ENCODE assay signal across 15 cellular contexts in the genomic region with DNA sequence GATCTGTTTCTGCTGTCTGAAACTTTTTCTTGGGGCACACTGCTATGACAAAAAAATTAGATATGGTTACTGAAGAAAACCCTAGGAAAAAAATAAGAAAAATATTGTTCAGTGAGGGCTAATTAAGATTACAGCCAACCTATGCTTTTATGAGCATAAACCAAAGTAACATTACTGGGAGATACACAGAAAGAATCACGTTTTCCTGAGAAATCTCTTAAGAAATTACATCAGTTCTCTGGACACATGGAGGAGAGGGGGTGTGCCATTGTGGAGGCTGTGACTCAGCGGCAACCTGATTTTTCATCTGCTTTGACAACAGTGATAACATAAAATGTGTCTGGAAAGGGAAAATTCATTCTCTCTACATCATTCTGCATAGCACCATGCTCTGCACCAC. TPM values are rescaled to one million over a fixed set of nuclear protein-coding genes. Genes with fewer than 3 reads are reported as not detected.
DNase-seq lines count a peak whose midpoint lies in the region; ATAC-seq and TF ChIP-seq lines count a peak whose summit lies in the region.
"Had no signal": no experiment of that assay in that cellular context is flagged by ENCODE, and none has a peak within 500 bp of the region (broad histone marks: within the 10 kb centered on the region; RNA-seq: fewer than 3 reads in every experiment).

No MANE protein-coding gene starts in this region.

- H4K5ac ChIP-seq in IMR-90 (ENCODE audit: low read depth, low read length) = no peak overlapping the region

- TF ChIP-seq EP300 in transverse colon (IDR thresholded peaks at IDR 0.05; ENCODE audit: low read depth) = no peak

- peak; percentile 84 for ATAC-seq in IMR-90 (ENCODE audit: low read depth)
- ATAC-seq: stimulated activated effector memory CD8-positive, alpha-beta T cell treated with anti-CD3 and anti-CD28 coated beads, Interleukin-12 subunit alpha, Interleukin-12 subunit beta, amount 100 ng/mL, for 72 hours had no signal

- H2AK5ac ChIP-seq in IMR-90 (ENCODE audit: low read depth, low read length) = peak overlapping the region; percentile 23

- TF ChIP-seq POLR2A in IMR-90 (IDR thresholded peaks at IDR 0.05; ENCODE audit: low read depth, low read length) (no peak), transverse colon (IDR thresholded peaks at IDR 0.05) (no peak)

- peaks cover 8% of the 10 kb centered on the region for H3K4me1 Mint-ChIP-seq in type B pancreatic cell (ENCODE audit: unreplicated experiment)
- peaks cover 28% of the 10 kb centered on the region for H3K4me1 Mint-ChIP-seq in CD14-positive monocyte

- H3K27me3 Mint-ChIP-seq in type B pancreatic cell = no peaks in the 10 kb centered on the region
- H3K27me3 Mint-ChIP-seq in CD14-positive monocyte (ENCODE audit: low read depth in 3 of 3) = peaks cover 0 to 2% (median 2%) of the 10 kb centered on the region in 3 donors

- dilution Hi-C loops in IMR-90 (cut with HindIII; ENCODE audit: low sequenced_read_pairs, unreplicated experiment) = no loop called here

- CTCF ChIA-PET in IMR-90 (lab: Yijun Ruan, JAX) = no interaction called here

- no peak overlapping the region for H3K56ac ChIP-seq in IMR-90 (ENCODE audit: extremely low read depth, insufficient read depth, low read length)

- H3K36me3 ChIP-seq in IMR-90 (ENCODE audit: control insufficient read depth, insufficient read depth, low read length) (no peaks in the 10 kb centered on the region), transverse colon (no peaks in the 10 kb centered on the region)
- H3K36me3 ChIP-seq: ascending aorta, HAP-1 had no signal

- DNase-seq in AG08395 (ENCODE audit: low spot score) (peak; percentile 80), IMR-90 (peak; percentile 90), cardiac fibroblast (ENCODE audit: low read depth in 2 of 2) (peak; percentile 76 to 86), kidney glomerular epithelial cell (lab: John Stamatoyannopoulos, UW) (peak; percentile 68), transverse colon (no peak), type B pancreatic cell (ENCODE audit: extremely low spot score, unreplicated experiment) (no peak), CD14-positive monocyte (ENCODE audit: low spot score) (no peak), C1 segment of cervical spinal cord (lab: John Stamatoyannopoulos, UW) (no peak)
- DNase-seq: activated CD4-positive, CD25-positive, alpha-beta regulatory T cell; AML-193; NCI-H2029 treated with DMSO at 0.1 percent for 48 hours had no signal

- H4K91ac ChIP-seq in IMR-90 (ENCODE audit: insufficient read depth, low read depth, low read length) = peak overlapping the region; percentile 74; the same call in 1 of the 2 replicates

- H4K8ac ChIP-seq in IMR-90 (ENCODE audit: low read depth in 2 of 2, low read length in 2 of 2) = no peak overlapping the region; a peak in 3 of 4 replicates

- POLR2A ChIA-PET in IMR-90 (lab: Charles Lee; ENCODE audit: unreplicated experiment) = no interaction called here

- no peaks in the 10 kb centered on the region for H3K9me3 ChIP-seq in IMR-90 (ENCODE audit: control insufficient read depth, insufficient read depth, low read length)
- H3K9me3 ChIP-seq in transverse colon = no peaks in the 10 kb centered on the region
- H3K9me3 ChIP-seq: ascending aorta, HAP-1 had no signal

- H3K27ac Mint-ChIP-seq in type B pancreatic cell = no peak overlapping the region
- H3K27ac Mint-ChIP-seq in CD14-positive monocyte = peak overlapping the region in 1 of 7 donors; percentile 62
- H3K27ac Mint-ChIP-seq: mesothelial cell of epicardium; stimulated activated effector memory CD8-positive, alpha-beta T cell treated with anti-CD3 and anti-CD28 coated beads, Interleukin-12 subunit alpha, Interleukin-12 subunit beta, amount 100 ng/mL, for 72 hours had no signal

- peak overlapping the region; percentile 15 for H2AK9ac ChIP-seq in IMR-90 (replicated peaks; ENCODE audit: low read depth, low read length, poor library complexity)

- H2BK20ac ChIP-seq in IMR-90 (ENCODE audit: low read depth, low read length) = peak overlapping the region; percentile 77

- H3K4me1 ChIP-seq in IMR-90 (ENCODE audit: control insufficient read depth, insufficient read depth, low read length) = peaks cover 9% of the 10 kb centered on the region
- no peaks in the 10 kb centered on the region for H3K4me1 ChIP-seq in transverse colon
- H3K4me1 ChIP-seq: ascending aorta, HAP-1 had no signal

- H3K4me3 Mint-ChIP-seq in type B pancreatic cell (no peak overlapping the region), CD14-positive monocyte (no peak overlapping the region)
- H3K4me3 Mint-ChIP-seq: mesothelial cell of epicardium; stimulated activated effector memory CD8-positive, alpha-beta T cell treated with anti-CD3 and anti-CD28 coated beads, Interleukin-12 subunit alpha, Interleukin-12 subunit beta, amount 100 ng/mL, for 72 hours had no signal

- peaks cover 5% of the 10 kb centered on the region; the same call in 1 of the 2 replicates for H3K9me1 ChIP-seq in IMR-90 (ENCODE audit: insufficient read depth, low read length)

- H2BK5ac ChIP-seq in IMR-90 (ENCODE audit: low read depth, low read length, poor library complexity, severe bottlenecking) = no peak overlapping the region

- peak overlapping the region; percentile 73; the same call in 1 of the 2 replicates for H2BK120ac ChIP-seq in IMR-90 (ENCODE audit: low read depth, low read length)

- H3K14ac ChIP-seq in IMR-90 (replicated peaks; ENCODE audit: low read depth, low read length) = no peak overlapping the region

- no peaks in the 10 kb centered on the region for H4K20me1 ChIP-seq in IMR-90 (ENCODE audit: insufficient read depth, low read length)

- H2AFZ ChIP-seq in IMR-90 (replicated peaks; ENCODE audit: low read length, poor library complexity) = peak overlapping the region; percentile 52

- H3K9ac ChIP-seq in IMR-90 (ENCODE audit: low read depth, low read length) = no peak overlapping the region

- H2BK15ac ChIP-seq in IMR-90 (ENCODE audit: low read depth, low read length) = peak overlapping the region; percentile 24; the same call in 1 of the 3 replicates

- peak overlapping the region; percentile 29; the same call in 1 of the 2 replicates for H3K23ac ChIP-seq in IMR-90 (ENCODE audit: low read depth, low read length)

- no TSS peak for BruUV-seq in IMR-90 (replicated peaks; lab: Mats Ljungman, UMichigan)

- H3K27ac ChIP-seq in IMR-90 (ENCODE audit: insufficient read depth, low read length) = no peak overlapping the region
- no peak overlapping the region for H3K27ac ChIP-seq in transverse colon
- H3K27ac ChIP-seq: ascending aorta had no signal

- TF ChIP-seq CTCF in IMR-90 (conservative IDR thresholded peaks at IDR 0.05; ENCODE audit: low read depth, low read length) = no peak
- TF ChIP-seq CTCF in cardiac fibroblast (IDR thresholded peaks at IDR 0.05; ENCODE audit: low read depth, low read length) = no peak
- no peak for TF ChIP-seq CTCF in transverse colon (IDR thresholded peaks at IDR 0.05)
- no peak for TF ChIP-seq CTCF in type B pancreatic cell (conservative IDR thresholded peaks at IDR 0.05)
- no peak for TF ChIP-seq CTCF in CD14-positive monocyte (IDR thresholded peaks at IDR 0.05)

- in situ Hi-C loops in IMR-90 (cut with MboI; ENCODE audit: low sequenced_read_pairs) = no loop called here
- in situ Hi-C loops in transverse colon (cut with MboI; ENCODE audit: low pct_ligation_motif_present in 1 of 4, low pct_unique_long_range_greater_than_20kb in 1 of 4, low sequenced_read_pairs in 3 of 4) = no loop called here

- H3K4me3 ChIP-seq in IMR-90 (ENCODE audit: insufficient read depth, low read depth, low read length) = no peak overlapping the region
- H3K4me3 ChIP-seq in cardiac fibroblast (replicated peaks in 1 of 2; ENCODE audit: low read depth in 2 of 2, low read length in 2 of 2) = no peak overlapping the region
- no peak overlapping the region for H3K4me3 ChIP-seq in transverse colon
- H3K4me3 ChIP-seq: ascending aorta, HAP-1 had no signal

- no peaks in the 10 kb centered on the region for H3K9me3 Mint-ChIP-seq in type B pancreatic cell
- peaks cover 0 to 5% (median 2%) of the 10 kb centered on the region in 7 donors for H3K9me3 Mint-ChIP-seq in CD14-positive monocyte
- H3K9me3 Mint-ChIP-seq: mesothelial cell of epicardium; stimulated activated effector memory CD8-positive, alpha-beta T cell treated with anti-CD3 and anti-CD28 coated beads, Interleukin-12 subunit alpha, Interleukin-12 subunit beta, amount 100 ng/mL, for 72 hours had no signal

- intact Hi-C loops in IMR-90 (cut with micrococcal nuclease) = no loop called here
- intact Hi-C loops in transverse colon (cut with DNase I; ENCODE audit: low total_unique reads) = no loop called here
- intact Hi-C loops in CD14-positive monocyte (cut with micrococcal nuclease) = loop anchor here in 1 of 2 donors (5.0 kb wide), 1 partner anchor 44 kb away; no protein-coding TSS in a partner anchor

- TF ChIP-seq RAD21 in IMR-90 (IDR thresholded peaks at IDR 0.05; ENCODE audit: low read length) = no peak

- H3K4me2 ChIP-seq in IMR-90 (ENCODE audit: low read depth, low read length) = no peak overlapping the region

- H3K18ac ChIP-seq in IMR-90 (ENCODE audit: low read depth, low read length) = no peak overlapping the region

- no peaks in the 10 kb centered on the region for H3K36me3 Mint-ChIP-seq in type B pancreatic cell
- no peaks in the 10 kb centered on the region for H3K36me3 Mint-ChIP-seq in CD14-positive monocyte
- H3K36me3 Mint-ChIP-seq: mesothelial cell of epicardium; stimulated activated effector memory CD8-positive, alpha-beta T cell treated with anti-CD3 and anti-CD28 coated beads, Interleukin-12 subunit alpha, Interleukin-12 subunit beta, amount 100 ng/mL, for 72 hours had no signal

- WGBS in IMR-90 (ENCODE audit: extremely low coverage in 2 of 2, insufficient read length in 1 of 2), 2 experiments = no CpG with 5 or more reads among the region's 2 CpGs
- 71 to 78% methylated on average over 2 of the region's 2 CpGs for WGBS in transverse colon (ENCODE audit: low coverage in 1 of 2), 2 donors

- no peaks in the 10 kb centered on the region for H3K79me1 ChIP-seq in IMR-90 (ENCODE audit: low read depth in 1 of 2, low read length in 2 of 2)

- H3K27me3 ChIP-seq in IMR-90 (ENCODE audit: control insufficient read depth, insufficient read depth, low read length) (no peaks in the 10 kb centered on the region), transverse colon (no peaks in the 10 kb centered on the region)
- H3K27me3 ChIP-seq: ascending aorta had no signal

- peak overlapping the region; percentile 64 for H3K4ac ChIP-seq in IMR-90 (ENCODE audit: low read depth, low read length)

RNA-seq across cellular contexts. Expression of a gene that starts 13.4 kb away (rescaled TPM):
- total RNA-seq in IMR-90 (2012; rRNA removed) = 2.3 and 5.8 TPM in 2 replicates
- 4.0 and 5.2 TPM in 2 replicates for polyA plus RNA-seq in IMR-90 (2012; rRNA removed)
- polyA plus RNA-seq in IMR-90 (2012; cell fraction: cytosol; rRNA removed) = 1.9 and 3.3 TPM in 2 replicates
- polyA plus RNA-seq in IMR-90 (2012; cell fraction: nucleus; rRNA removed; ENCODE audit: low replicate concordance) = 0.90 and 2.6 TPM in 2 replicates
- total RNA-seq in transverse colon = 10 to 100 TPM in 3 of 4 donors, 1 to 10 TPM in 1; 1.6 to 23.9 (median 19.3) TPM
- 5.8 and 18.9 TPM in 2 replicates for total RNA-seq in type B pancreatic cell (ENCODE audit: low replicate concordance)
- polyA plus RNA-seq in CD14-positive monocyte = 10 to 100 TPM; 72.3 to 83.0 TPM

RNA-seq across cellular contexts. Expression of a gene that starts 41.2 kb away (rescaled TPM):
- total RNA-seq in IMR-90 (2012; rRNA removed) = 1.6 and 2.5 TPM in 2 replicates
- 3.1 and 3.6 TPM in 2 replicates for polyA plus RNA-seq in IMR-90 (2012; rRNA removed)
- 0.82 and 1.1 TPM in 2 replicates for polyA plus RNA-seq in IMR-90 (2012; cell fraction: cytosol; rRNA removed)
- 0.67 and 2.1 TPM in 2 replicates for polyA plus RNA-seq in IMR-90 (2012; cell fraction: nucleus; rRNA removed; ENCODE audit: low replicate concordance)
- total RNA-seq in transverse colon = 1 to 10 TPM; 3.1 to 5.2 (median 3.9) TPM
- total RNA-seq in type B pancreatic cell (ENCODE audit: low replicate concordance) = 3.8 and 5.1 TPM in 2 replicates
- under 1 TPM; 0.24 to 0.38 TPM for polyA plus RNA-seq in CD14-positive monocyte

RNA-seq across cellular contexts. Expression of a gene that starts 54.5 kb away (rescaled TPM):
- total RNA-seq in IMR-90 (2012; rRNA removed) (2.2 and 2.9 TPM in 2 replicates), transverse colon (under 1 TPM in 1 of 4 donors, not detected in 3; 0.95 TPM), type B pancreatic cell (ENCODE audit: low replicate concordance) (0.87 TPM in 1 of 2 replicates, not detected in the other)
- polyA plus RNA-seq in IMR-90 (2012; rRNA removed) (1.3 and 1.8 TPM in 2 replicates), CD14-positive monocyte (1 to 10 TPM; 3.5 to 8.2 TPM)
- polyA plus RNA-seq in IMR-90 (2012; cell fraction: cytosol; rRNA removed) = 0.67 and 1.6 TPM in 2 replicates
- polyA plus RNA-seq in IMR-90 (2012; cell fraction: nucleus; rRNA removed; ENCODE audit: low replicate concordance) = 0.13 and 2.5 TPM in 2 replicates

Comparison
In these comparisons a context has a peak if more than half of its experiments do, and no peak if none do; other contexts are left out.
1. DNase-seq: peak in AG08395 (single experiment), IMR-90 (single experiment), cardiac fibroblast (2 of 2) and kidney glomerular epithelial cell (single experiment); none in transverse colon (single experiment), type B pancreatic cell (single experiment), CD14-positive monocyte (single experiment) and C1 segment of cervical spinal cord (0 of 14).